Comparison of ENCODE assay signal across 8 cellular contexts in the genomic region with DNA sequence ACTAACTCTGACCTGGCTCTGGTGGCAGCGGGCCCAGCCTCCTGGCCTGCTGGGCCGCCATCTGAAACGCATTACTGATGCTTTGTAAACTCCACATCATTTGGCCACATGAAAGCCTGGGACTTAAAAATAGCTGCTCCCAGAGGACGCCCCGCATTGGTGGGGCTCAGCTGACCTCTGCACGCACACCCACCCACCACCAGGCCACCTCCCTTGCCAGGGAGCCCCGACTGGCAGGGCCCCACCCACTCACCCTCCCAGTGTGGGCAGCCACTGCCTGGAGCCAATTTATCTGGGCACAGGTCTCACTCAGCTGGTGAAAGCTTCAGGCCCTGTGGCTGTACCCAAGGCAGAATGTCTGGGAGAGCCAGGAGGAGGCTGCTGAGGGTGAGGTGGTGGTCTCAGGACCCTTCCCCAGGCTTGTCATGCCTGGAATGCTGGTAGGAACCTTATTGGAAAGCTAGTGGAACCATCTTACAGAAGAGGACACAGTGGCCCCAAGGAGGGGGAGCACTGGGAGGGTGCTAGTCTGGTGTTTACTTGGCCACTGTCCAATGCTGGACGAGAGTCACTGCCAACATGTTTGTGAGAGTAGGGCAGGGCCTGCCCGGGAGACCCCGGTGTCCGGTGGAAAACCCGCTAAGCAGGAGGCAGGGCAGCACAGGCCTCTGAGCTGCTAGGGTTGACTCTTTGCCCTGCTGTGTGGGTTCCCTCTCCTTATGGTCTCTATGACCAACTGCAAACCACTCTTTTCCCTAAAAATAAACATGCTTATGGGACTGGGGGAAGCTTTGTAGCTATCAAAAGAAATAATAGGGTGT.
DNase-seq lines count a peak whose midpoint lies in the region; ATAC-seq and TF ChIP-seq lines count a peak whose summit lies in the region.

No MANE protein-coding gene starts in this region.

- no peak for TF ChIP-seq CTCF in retinal pigment epithelial cell (conservative IDR thresholded peaks at IDR 0.05; ENCODE audit: low read depth, low read length)

- H3K4me3 ChIP-seq in retinal pigment epithelial cell (ENCODE audit: low read length) = no peak overlapping the region

- peak; percentile 74 for DNase-seq in DMS 273 (lab: John Stamatoyannopoulos, UW; ENCODE audit: unreplicated experiment)
- DNase-seq in SW480 (ENCODE audit: low spot score) = peak; percentile 89
- DNase-seq in fibroblast of gingiva (ENCODE audit: low read depth) = peak; percentile 96
- DNase-seq in retinal pigment epithelial cell (ENCODE audit: low read depth) = peak; percentile 78
- no peak for DNase-seq in NCI-H1105 (lab: John Stamatoyannopoulos, UW)

- ATAC-seq in HG03025 (IDR thresholded peaks at IDR 0.05; ENCODE audit: low FRiP score, unreplicated experiment) = no peak
- no peak for ATAC-seq in HG02610 (IDR thresholded peaks at IDR 0.05; ENCODE audit: unreplicated experiment)
- ATAC-seq in GM21529 (IDR thresholded peaks at IDR 0.05; ENCODE audit: unreplicated experiment) = no peak
